ENCODE assay signal across 8 cellular contexts in the genomic region with DNA sequence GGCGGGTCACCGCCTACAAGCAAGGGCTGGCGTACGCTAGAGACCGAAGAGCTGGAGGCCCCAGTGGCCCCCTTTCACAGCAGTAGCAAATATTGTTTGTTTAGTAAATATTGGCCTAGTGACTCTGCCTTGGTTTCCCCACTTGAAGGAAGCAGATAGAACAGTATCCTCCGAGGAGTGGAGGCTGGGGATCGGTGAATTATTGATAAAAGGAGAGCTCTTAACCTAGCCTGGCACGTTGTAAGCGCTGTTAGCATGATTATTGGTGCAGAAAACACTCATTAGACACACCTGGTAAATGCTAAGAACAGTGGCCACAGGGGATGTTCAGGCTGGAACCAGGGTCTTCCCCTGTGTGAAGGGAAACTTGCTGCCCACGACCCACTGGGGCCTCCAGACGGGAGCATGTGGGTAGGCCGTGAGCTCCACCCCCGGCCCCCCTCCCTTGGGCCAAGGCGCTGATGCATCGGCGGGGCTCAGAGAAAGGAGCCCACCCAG. TPM values are rescaled to one million over a fixed set of nuclear protein-coding genes. Genes with fewer than 3 reads are reported as not detected.
DNase-seq lines count a peak whose midpoint lies in the region; ATAC-seq and TF ChIP-seq lines count a peak whose summit lies in the region.

No MANE protein-coding gene starts in this region.

- no TSS peak for BruUV-seq in Panc1 (replicated peaks; lab: Mats Ljungman, UMichigan)

- no peak for DNase-seq in BE2C
- no peak for DNase-seq in Panc1 (ENCODE audit: low read depth, low spot score)
- no peak for DNase-seq in occipital lobe (lab: John Stamatoyannopoulos, UW)
- no peak for DNase-seq in NCI-H2227 (lab: John Stamatoyannopoulos, UW; ENCODE audit: unreplicated experiment)
- DNase-seq in mucosa of gallbladder (ENCODE audit: low spot score): no peak

- no peaks in the 10 kb centered on the region for H3K9me3 ChIP-seq in BE2C
- no peaks in the 10 kb centered on the region for H3K9me3 ChIP-seq in Panc1 (ENCODE audit: control insufficient read depth, insufficient read depth, low read depth, low read length)
- no peaks in the 10 kb centered on the region for H3K9me3 ChIP-seq in neutrophil

- H3K4me1 ChIP-seq in BE2C (peaks cover 11% of the 10 kb centered on the region), Panc1 (ENCODE audit: control insufficient read depth, insufficient read depth, low read length) (peaks cover 6% of the 10 kb centered on the region), neutrophil (ENCODE audit: control insufficient read depth in 1 of 2, insufficient read depth in 1 of 2, low read depth in 1 of 2, low read length in 1 of 2) (peaks cover 59 to 67% of the 10 kb centered on the region in 2 experiments)

- H3K4me3 ChIP-seq in BE2C (ENCODE audit: low read depth, low read length) (peak overlapping the region; percentile 99), Panc1 (ENCODE audit: low read depth in 2 of 2, low read length in 2 of 2) (peak overlapping the region; percentile 68 to 90), neutrophil (ENCODE audit: low read depth in 1 of 2, low read length in 1 of 2) (peak overlapping the region; percentile 91 to 94)

- ATAC-seq in GM21723 (IDR thresholded peaks at IDR 0.05; ENCODE audit: unreplicated experiment) (peak; percentile 8), Panc1 (peak; percentile 0; the same call in 1 of the 2 replicates), esophagus mucosa (peak; percentile 0)

- H3K36me3 ChIP-seq in BE2C: peaks cover 6% of the 10 kb centered on the region
- peaks cover 10% of the 10 kb centered on the region; the same call in 1 of the 2 replicates for H3K36me3 ChIP-seq in Panc1 (ENCODE audit: control insufficient read depth, insufficient read depth, low read length)
- no peaks in the 10 kb centered on the region for H3K36me3 ChIP-seq in neutrophil

- TF ChIP-seq CTCF in BE2C (IDR thresholded peaks at IDR 0.05; ENCODE audit: low read depth, low read length) (no peak), Panc1 (IDR thresholded peaks at IDR 0.05) (no peak), neutrophil (IDR thresholded peaks at IDR 0.05) (no peak)

- peak overlapping the region; percentile 96 for H3K27ac ChIP-seq in Panc1 (ENCODE audit: low read length)
- peak overlapping the region; percentile 96 for H3K27ac ChIP-seq in neutrophil

- CTCF ChIA-PET in Panc1 (lab: Charles Lee): no interaction called here

- in situ Hi-C loops in Panc1 (cut with HindIII; ENCODE audit: low pct_unique_long_range_greater_than_20kb, low sequenced_read_pairs): no loop called here

- POLR2A ChIA-PET in Panc1 (lab: Charles Lee): interaction anchor here (0.6 to 1.6 kb wide), 6 partner anchors 10 to 187 kb away, joined by 3 to 14 read pairs (median 4); a partner anchor contains a TSS

- intact Hi-C loops in Panc1 (cut with micrococcal nuclease; ENCODE audit: unreplicated experiment): no loop called here

- H3K27me3 ChIP-seq in BE2C (no peaks in the 10 kb centered on the region), Panc1 (ENCODE audit: control insufficient read depth, insufficient read depth, low read length) (no peaks in the 10 kb centered on the region), neutrophil (no peaks in the 10 kb centered on the region)

RNA-seq across cellular contexts. Expression of a gene that starts 2.2 kb away (rescaled TPM):
- 291 TPM for polyA plus RNA-seq in BE2C (2012; ENCODE audit: insufficient read depth, insufficient read length, low read depth)
- total RNA-seq in Panc1 (2021; ENCODE audit: unreplicated experiment) (80.4 TPM), esophagus mucosa (97.7 TPM), occipital lobe (9.4 TPM), mucosa of gallbladder (103 TPM)
- 81.1 TPM for polyA plus RNA-seq in Panc1 (2012; ENCODE audit: insufficient read length)

RNA-seq across cellular contexts. Expression of a gene that starts 2.2 kb away (rescaled TPM):
- polyA plus RNA-seq in BE2C (2012; ENCODE audit: insufficient read depth, insufficient read length, low read depth): 274 TPM
- total RNA-seq in Panc1 (2021; ENCODE audit: unreplicated experiment): 43.6 TPM
- 108 TPM for polyA plus RNA-seq in Panc1 (2012; ENCODE audit: insufficient read length)
- total RNA-seq in esophagus mucosa: 46.0 TPM
- 20.3 TPM for total RNA-seq in occipital lobe
- 57.7 TPM for total RNA-seq in mucosa of gallbladder

RNA-seq across cellular contexts. Expression of a gene that starts 34.3 kb away (rescaled TPM):
- 97.8 TPM for polyA plus RNA-seq in BE2C (2012; ENCODE audit: insufficient read depth, insufficient read length, low read depth)
- total RNA-seq in Panc1 (2021; ENCODE audit: unreplicated experiment) (129 TPM), esophagus mucosa (40.0 TPM), occipital lobe (13.1 TPM), mucosa of gallbladder (72.0 TPM)
- 97.8 TPM for polyA plus RNA-seq in Panc1 (2012; ENCODE audit: insufficient read length)

RNA-seq across cellular contexts. Expression of a gene that starts 35.9 kb away (rescaled TPM):
- 98.5 TPM for polyA plus RNA-seq in BE2C (2012; ENCODE audit: insufficient read depth, insufficient read length, low read depth)
- total RNA-seq in Panc1 (2021; ENCODE audit: unreplicated experiment) (52.0 TPM), esophagus mucosa (23.8 TPM), occipital lobe (27.1 TPM), mucosa of gallbladder (35.0 TPM)
- polyA plus RNA-seq in Panc1 (2012; ENCODE audit: insufficient read length): 41.4 TPM

RNA-seq across cellular contexts. Expression of a gene that starts 49.7 kb away (rescaled TPM):
- polyA plus RNA-seq in BE2C (2012; ENCODE audit: insufficient read depth, insufficient read length, low read depth): 75.7 TPM
- total RNA-seq in Panc1 (2021; ENCODE audit: unreplicated experiment) (0.23 TPM), esophagus mucosa (1.4 TPM), occipital lobe (3.3 TPM), mucosa of gallbladder (11.7 TPM)
- 0.48 TPM for polyA plus RNA-seq in Panc1 (2012; ENCODE audit: insufficient read length)
